In the genomic region with DNA sequence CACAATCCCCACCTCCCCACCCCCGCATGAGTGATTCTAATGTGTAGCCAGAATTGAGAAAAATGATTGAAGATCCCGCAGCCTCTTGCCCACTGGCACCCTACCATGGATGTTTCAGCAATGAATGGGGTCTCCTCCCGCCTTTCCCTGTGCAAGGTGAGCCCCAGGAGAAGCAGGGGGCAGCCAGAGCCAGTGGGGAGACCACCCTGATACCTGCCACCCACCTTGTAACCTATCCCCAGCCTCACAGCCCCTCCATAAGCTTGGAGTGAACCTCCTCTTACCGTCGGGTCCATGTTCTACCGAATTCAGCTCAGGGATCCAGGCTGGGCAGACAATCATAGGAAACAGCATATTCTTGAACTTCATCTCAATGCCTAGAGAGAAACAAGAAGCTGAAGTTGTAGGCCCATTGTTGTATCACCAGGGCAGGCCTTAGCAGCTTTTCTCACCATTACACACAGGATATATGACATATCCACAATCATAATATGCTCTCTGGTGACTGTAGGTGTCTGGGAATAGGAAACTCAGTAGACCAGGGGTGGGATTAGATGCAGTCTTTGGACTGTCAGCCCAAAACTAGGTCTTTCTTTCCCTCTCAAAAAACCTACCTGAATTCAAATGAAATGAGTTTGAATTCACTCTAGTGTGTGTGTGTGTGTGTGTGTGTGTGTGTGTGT, we compare ENCODE assay signal across 18 cellular contexts. TPM values are rescaled to one million over a fixed set of nuclear protein-coding genes. Genes with fewer than 3 reads are reported as not detected.
A peak's percentile ranks its signal among the peaks of the same experiment; 100 is the strongest.
DNase-seq lines count a peak whose midpoint lies in the region; ATAC-seq and TF ChIP-seq lines count a peak whose summit lies in the region.
"Had no signal": no experiment of that assay in that cellular context is flagged by ENCODE, and none has a peak within 500 bp of the region (broad histone marks: within the 10 kb centered on the region; RNA-seq: fewer than 3 reads in every experiment).

No MANE protein-coding gene starts in this region.

- intact Hi-C loops in IMR-90 (cut with micrococcal nuclease): no loop called here
- intact Hi-C loops in breast epithelium (cut with DNase I; ENCODE audit: low total_unique reads): no loop called here

- H3K9ac ChIP-seq in IMR-90 (ENCODE audit: low read depth, low read length): no peak overlapping the region; the same call in 1 of the 2 replicates

- H4K5ac ChIP-seq in IMR-90 (ENCODE audit: low read depth, low read length): peak overlapping the region; percentile 77; the same call in 1 of the 2 replicates

- no peaks in the 10 kb centered on the region for H4K20me1 ChIP-seq in IMR-90 (ENCODE audit: insufficient read depth, low read length)

- POLR2A ChIA-PET in AG04449 (lab: Yijun Ruan, JAX): interaction anchor here (3.1 kb wide), 1 partner anchor 18 kb away, joined by 12 read pairs; no protein-coding TSS in a partner anchor
- POLR2A ChIA-PET in IMR-90 (lab: Charles Lee; ENCODE audit: unreplicated experiment): interaction anchor here (0.7 kb wide), 1 partner anchor 21 kb away, joined by 6 read pairs; no protein-coding TSS in a partner anchor

- peaks cover 27% of the 10 kb centered on the region for H3K9me1 ChIP-seq in IMR-90 (ENCODE audit: insufficient read depth, low read length)

- no peaks in the 10 kb centered on the region; a peak in 1 of 4 replicates for H3K79me1 ChIP-seq in IMR-90 (ENCODE audit: low read depth in 1 of 2, low read length in 2 of 2)

- CTCF ChIA-PET in AG04449 (lab: Yijun Ruan, JAX): interaction anchor here (0.8 to 3.2 kb wide), 5 partner anchors 9 to 150 kb away, joined by 3 to 16 read pairs (median 4); a partner anchor contains a TSS
- CTCF ChIA-PET in IMR-90 (lab: Yijun Ruan, JAX): interaction anchor here (0.6 to 0.7 kb wide), 2 partner anchors 61 to 212 kb away, joined by 3 read pairs; no protein-coding TSS in a partner anchor

- no peak overlapping the region; the same call in 1 of the 2 replicates for H3K56ac ChIP-seq in IMR-90 (ENCODE audit: extremely low read depth, insufficient read depth, low read length)

- peak overlapping the region; percentile 77; the same call in 1 of the 2 replicates for H3K23ac ChIP-seq in IMR-90 (ENCODE audit: low read depth, low read length)

- H3K9me3 ChIP-seq in IMR-90 (ENCODE audit: control insufficient read depth, insufficient read depth, low read length) (no peaks in the 10 kb centered on the region), breast epithelium (no peaks in the 10 kb centered on the region), upper lobe of left lung (no peaks in the 10 kb centered on the region)

- no peak overlapping the region for H3K4me2 ChIP-seq in IMR-90 (ENCODE audit: low read depth, low read length)

- no peak for TF ChIP-seq CTCF in AG04449 (IDR thresholded peaks at IDR 0.05; ENCODE audit: insufficient read depth, low read length, missing control alignments)
- TF ChIP-seq CTCF in IMR-90 (conservative IDR thresholded peaks at IDR 0.05; ENCODE audit: low read depth, low read length): no peak
- no peak for TF ChIP-seq CTCF in breast epithelium (IDR thresholded peaks at IDR 0.05)
- TF ChIP-seq CTCF in upper lobe of left lung (IDR thresholded peaks at IDR 0.05): no peak

- TF ChIP-seq EP300 in upper lobe of left lung (IDR thresholded peaks at IDR 0.05): no peak

- no peaks in the 10 kb centered on the region for H3K27me3 ChIP-seq in IMR-90 (ENCODE audit: control insufficient read depth, insufficient read depth, low read length)
- no peaks in the 10 kb centered on the region for H3K27me3 ChIP-seq in breast epithelium
- H3K27me3 ChIP-seq in upper lobe of left lung: no peaks in the 10 kb centered on the region

- peak overlapping the region; percentile 67 for H2AFZ ChIP-seq in IMR-90 (replicated peaks; ENCODE audit: low read length, poor library complexity)

- H2AK9ac ChIP-seq in IMR-90 (replicated peaks; ENCODE audit: low read depth, low read length, poor library complexity): peak overlapping the region; percentile 79

- DNase-seq in AG04449 (ENCODE audit: low read depth, low spot score) (peak; percentile 14), IMR-90 (peak; percentile 75), breast epithelium (ENCODE audit: low spot score in 2 of 2) (no peak), iris pigment epithelial cell (ENCODE audit: low read depth) (peak; percentile 43), NCI-H187 (lab: John Stamatoyannopoulos, UW) (no peak), upper lobe of left lung (no peak), NCI-H226 (no peak)
- DNase-seq: AML-193, DMS153, Karpas-422, NCI-H1694 treated with DMSO at 0.1 percent for 48 hours, NCI-H774, SHP77 treated with DMSO at 0.1 percent for 48 hours had no signal

- H3K27ac ChIP-seq in IMR-90 (ENCODE audit: insufficient read depth, low read length) (peak overlapping the region; percentile 45; the same call in 1 of the 2 replicates), breast epithelium (peak overlapping the region; percentile 86 to 91), upper lobe of left lung (no peak overlapping the region)
- H3K27ac ChIP-seq: HL-60 had no signal

- H3K14ac ChIP-seq in IMR-90 (replicated peaks; ENCODE audit: low read depth, low read length): peak overlapping the region; percentile 66

- no peak overlapping the region for H3K4me3 ChIP-seq in AG04449 (ENCODE audit: low read depth, low read length)
- no peak overlapping the region for H3K4me3 ChIP-seq in IMR-90 (ENCODE audit: insufficient read depth, low read depth, low read length)
- H3K4me3 ChIP-seq in breast epithelium: no peak overlapping the region
- H3K4me3 ChIP-seq in upper lobe of left lung: no peak overlapping the region

- ATAC-seq in IMR-90 (ENCODE audit: low read depth): no peak
- no peak for ATAC-seq in GM21576 (IDR thresholded peaks at IDR 0.05; ENCODE audit: unreplicated experiment)
- no peak for ATAC-seq in upper lobe of left lung (ENCODE audit: low FRiP score in 2 of 2)

- H3K4ac ChIP-seq in IMR-90 (ENCODE audit: low read depth, low read length): peak overlapping the region; percentile 95

- H2AK5ac ChIP-seq in IMR-90 (ENCODE audit: low read depth, low read length): peak overlapping the region; percentile 90

- dilution Hi-C loops in IMR-90 (cut with HindIII; ENCODE audit: low sequenced_read_pairs, unreplicated experiment): no loop called here

- H4K91ac ChIP-seq in IMR-90 (ENCODE audit: insufficient read depth, low read depth, low read length): peak overlapping the region; percentile 90

- WGBS in IMR-90 (ENCODE audit: extremely low coverage in 2 of 2, insufficient read length in 1 of 2), 2 experiments: no CpG with 5 or more reads among the region's 6 CpGs
- 91 to 95% methylated on average over 6 of the region's 6 CpGs for WGBS in upper lobe of left lung, 2 donors

- TF ChIP-seq POLR2A in IMR-90 (IDR thresholded peaks at IDR 0.05; ENCODE audit: low read depth, low read length): peak; percentile 48; the same call in 1 of the 2 replicates
- no peak for TF ChIP-seq POLR2A in breast epithelium (IDR thresholded peaks at IDR 0.05)
- no peak for TF ChIP-seq POLR2A in upper lobe of left lung (IDR thresholded peaks at IDR 0.05)

- H2BK15ac ChIP-seq in IMR-90 (ENCODE audit: low read depth, low read length): peak overlapping the region; percentile 86; the same call in 2 of the 3 replicates

- H3K36me3 ChIP-seq in IMR-90 (ENCODE audit: control insufficient read depth, insufficient read depth, low read length) (no peaks in the 10 kb centered on the region), breast epithelium (no peaks in the 10 kb centered on the region), upper lobe of left lung (no peaks in the 10 kb centered on the region)

- H2BK120ac ChIP-seq in IMR-90 (ENCODE audit: low read depth, low read length): peak overlapping the region; percentile 88

- H3K4me1 ChIP-seq in IMR-90 (ENCODE audit: control insufficient read depth, insufficient read depth, low read length): peaks cover 19% of the 10 kb centered on the region
- H3K4me1 ChIP-seq in breast epithelium: no peaks in the 10 kb centered on the region
- H3K4me1 ChIP-seq in upper lobe of left lung: peaks cover 0 to 3% (median 0%) of the 10 kb centered on the region in 4 donors

- H2BK20ac ChIP-seq in IMR-90 (ENCODE audit: low read depth, low read length): peak overlapping the region; percentile 88

- peak overlapping the region; percentile 96 for H2BK5ac ChIP-seq in IMR-90 (ENCODE audit: low read depth, low read length, poor library complexity, severe bottlenecking)

- in situ Hi-C loops in IMR-90 (cut with MboI; ENCODE audit: low sequenced_read_pairs): no loop called here

- peak overlapping the region; percentile 74 to 89 for H4K8ac ChIP-seq in IMR-90 (ENCODE audit: low read depth in 2 of 2, low read length in 2 of 2)

- TF ChIP-seq RAD21 in IMR-90 (IDR thresholded peaks at IDR 0.05; ENCODE audit: low read length): no peak

- no TSS peak for BruUV-seq in IMR-90 (replicated peaks; lab: Mats Ljungman, UMichigan)

- peak overlapping the region; percentile 86; the same call in 1 of the 2 replicates for H3K18ac ChIP-seq in IMR-90 (ENCODE audit: low read depth, low read length)

TF ChIP-seq in IMR-90, 13 proteins besides CTCF, POLR2A, EP300 and RAD21:
- TF ChIP-seq MAZ (IDR thresholded peaks at IDR 0.05; ENCODE audit: borderline replicate concordance, low read depth, low read length) (no peak), BHLHE40 (IDR thresholded peaks at IDR 0.05; ENCODE audit: low read depth, low read length) (peak; percentile 13; the same call in 1 of the 2 replicates), SMC3 (IDR thresholded peaks at IDR 0.05; ENCODE audit: low read depth, low read length) (no peak)
- TF ChIP-seq, protein P1, sequence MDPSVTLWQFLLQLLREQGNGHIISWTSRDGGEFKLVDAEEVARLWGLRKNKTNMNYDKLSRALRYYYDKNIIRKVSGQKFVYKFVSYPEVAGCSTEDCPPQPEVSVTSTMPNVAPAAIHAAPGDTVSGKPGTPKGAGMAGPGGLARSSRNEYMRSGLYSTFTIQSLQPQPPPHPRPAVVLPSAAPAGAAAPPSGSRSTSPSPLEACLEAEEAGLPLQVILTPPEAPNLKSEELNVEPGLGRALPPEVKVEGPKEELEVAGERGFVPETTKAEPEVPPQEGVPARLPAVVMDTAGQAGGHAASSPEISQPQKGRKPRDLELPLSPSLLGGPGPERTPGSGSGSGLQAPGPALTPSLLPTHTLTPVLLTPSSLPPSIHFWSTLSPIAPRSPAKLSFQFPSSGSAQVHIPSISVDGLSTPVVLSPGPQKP (IDR thresholded peaks at IDR 0.05; ENCODE audit: borderline replicate concordance, low read depth, low read length): no peak

RNA-seq across cellular contexts. Expression of a gene that starts 30.9 kb away (rescaled TPM):
- total RNA-seq in IMR-90 (2012; rRNA removed): 0.83 and 1.1 TPM in 2 replicates
- polyA plus RNA-seq in IMR-90 (2012; rRNA removed): 0.46 and 0.80 TPM in 2 replicates
- polyA plus RNA-seq in IMR-90 (2012; cell fraction: cytosol; rRNA removed): 0.17 and 0.25 TPM in 2 replicates
- 0.45 and 1.1 TPM in 2 replicates for polyA plus RNA-seq in IMR-90 (2012; cell fraction: nucleus; rRNA removed; ENCODE audit: low replicate concordance)
- 1 to 10 TPM in 2 of 3 donors, under 1 TPM in 1; 0.16 to 6.9 (median 1.3) TPM for total RNA-seq in breast epithelium
- total RNA-seq in upper lobe of left lung: 1 to 10 TPM in 2 of 6 donors, under 1 TPM in 3, not detected in 1; 0.30 to 2.9 (median 0.67) TPM
- total RNA-seq: activated naive CD4-positive, alpha-beta T cell treated with anti-CD3 and anti-CD28 coated beads, Interleukin-2, amount 50 U/mL, for 72 hours; frontal cortex; temporal lobe had no signal

Comparison
In these comparisons a context has a peak if more than half of its experiments do, and no peak if none do; other contexts are left out.
1. DNase-seq: peak in AG04449 (single experiment), IMR-90 (single experiment) and iris pigment epithelial cell (single experiment); none in breast epithelium (0 of 2), NCI-H187 (0 of 2), upper lobe of left lung (0 of 2) and NCI-H226 (single experiment).
2. H3K27ac ChIP-seq: peak in IMR-90 (single experiment) and breast epithelium (2 of 2); none in upper lobe of left lung (0 of 4).